In genomic region chr2:65913914-65914786, GRCh38 we compare ENCODE assay signal across 21 cellular contexts.
DNase-seq lines count a peak whose midpoint lies in the region; FAIRE-seq and TF ChIP-seq lines count a peak whose summit lies in the region.
"Had no signal": no experiment of that assay in that cellular context is flagged by ENCODE, and none has a peak within 500 bp of the region (broad histone marks: within the 10 kb centered on the region; RNA-seq: fewer than 3 reads in every experiment).

No MANE protein-coding gene starts in this region.

- FAIRE-seq in GM12892 (lab: Jason Lieb, UNC), result no peak
- FAIRE-seq: GM12878, GM18507, RCC 7860 had no signal

- no peaks in the 10 kb centered on the region for H3K4me1 ChIP-seq in adrenal gland (replicated peaks in 1 of 2)
- H3K4me1 ChIP-seq: BE2C, Caco-2 had no signal

- no peak for TF ChIP-seq CTCF in adrenal gland (IDR thresholded peaks at IDR 0.05)

- intact Hi-C loops in adrenal gland (cut with DNase I), result no loop called here

- no peaks in the 10 kb centered on the region for H3K9me3 ChIP-seq in adrenal gland (replicated peaks in 1 of 3)
- H3K9me3 ChIP-seq: BE2C, Caco-2 had no signal

- no peaks in the 10 kb centered on the region for H3K27me3 ChIP-seq in adrenal gland
- H3K27me3 ChIP-seq: BE2C had no signal

- H3K36me3 ChIP-seq in adrenal gland (replicated peaks in 1 of 2), result no peaks in the 10 kb centered on the region
- H3K36me3 ChIP-seq: BE2C had no signal

- DNase-seq in NCI-H1105 treated with DMSO at 0.1 percent for 48 hours (lab: John Stamatoyannopoulos, UW), result peak; percentile 10
- no peak for DNase-seq in NCI-H1105 (lab: John Stamatoyannopoulos, UW)
- DNase-seq in NCI-H526 treated with DMSO at 0.1 percent for 48 hours (lab: John Stamatoyannopoulos, UW), result peak; percentile 28
- peak; percentile 49 for DNase-seq in ecto neural progenitor cell (ENCODE audit: low spot score)
- peak; percentile 17 for DNase-seq in retina
- DNase-seq in adrenal gland, result no peak
- no peak for DNase-seq in stimulated activated CD4-positive, alpha-beta T cell treated with anti-CD3 and anti-CD28 coated beads, Interleukin-12 subunit alpha, Interleukin-12 subunit beta, amount 100 ng/mL, for 4 hours
- no peak for DNase-seq in GM12892 (ENCODE audit: insufficient read length)
- DNase-seq: BE2C; Caco-2; CD4-positive, CD25-positive, alpha-beta regulatory T cell; H9; MM.1S; NCI-H1092; NCI-H1694 treated with DMSO at 0.1 percent for 48 hours; NCI-H226 had no signal

- TF ChIP-seq POLR2A in adrenal gland (IDR thresholded peaks at IDR 0.05) (no peak), GM12892 (IDR thresholded peaks at IDR 0.05; ENCODE audit: low read depth, low read length) (no peak)

- no peak overlapping the region for H3K27ac ChIP-seq in adrenal gland
- H3K27ac ChIP-seq: 22Rv1, SK-N-MC had no signal

- WGBS in adrenal gland, 4 donors, result 83 to 89% (median 84%) methylated on average over 14 of the region's 14 CpGs

- H3K4me3 ChIP-seq in adrenal gland, result no peak overlapping the region
- H3K4me3 ChIP-seq: GM12878, SK-N-MC had no signal

Comparison
In these comparisons a context has a peak if more than half of its experiments do, and no peak if none do; other contexts are left out.
1. DNase-seq: peak in NCI-H1105 treated with DMSO at 0.1 percent for 48 hours (single experiment), NCI-H526 treated with DMSO at 0.1 percent for 48 hours (single experiment), ecto neural progenitor cell (single experiment) and retina (single experiment); none in NCI-H1105 (single experiment), adrenal gland (0 of 7), stimulated activated CD4-positive, alpha-beta T cell treated with anti-CD3 and anti-CD28 coated beads, Interleukin-12 subunit alpha, Interleukin-12 subunit beta, amount 100 ng/mL, for 4 hours (single experiment) and GM12892 (single experiment).